ENCODE assay signal across 33 cellular contexts in genomic region chr9:136336156-136336860, GRCh38. TPM values are rescaled to one million over a fixed set of nuclear protein-coding genes. Genes with fewer than 3 reads are reported as not detected.
A peak's percentile ranks its signal among the peaks of the same experiment; 100 is the strongest.
DNase-seq lines count a peak whose midpoint lies in the region; ATAC-seq and TF ChIP-seq lines count a peak whose summit lies in the region.
"Had no signal": no experiment of that assay in that cellular context is flagged by ENCODE, and none has a peak within 500 bp of the region (broad histone marks: within the 10 kb centered on the region; RNA-seq: fewer than 3 reads in every experiment).

No MANE protein-coding gene starts in this region.

- intact Hi-C loops in left ventricle myocardium inferior (cut with micrococcal nuclease): no loop called here

- H4K20me1 ChIP-seq in SK-N-SH (ENCODE audit: insufficient read depth): peaks cover 19% of the 10 kb centered on the region

- TF ChIP-seq EP300 in SK-N-SH (IDR thresholded peaks at IDR 0.05; ENCODE audit: borderline replicate concordance in 1 of 2, low read depth in 1 of 2, low read length in 1 of 2) (no peak), upper lobe of left lung (IDR thresholded peaks at IDR 0.05) (no peak)

- CTCF ChIA-PET in SK-N-SH (lab: Yijun Ruan, JAX): interaction anchor here (1.0 to 3.0 kb wide), 3 partner anchors 8 to 27 kb away, joined by 3 to 13 read pairs (median 10); partner anchors contain the start of gene DNLZ

- H3K4me3 ChIP-seq in right atrium auricular region: no peak overlapping the region
- H3K4me3 ChIP-seq in left ventricle myocardium inferior: no peak overlapping the region
- H3K4me3 ChIP-seq in SK-N-SH (ENCODE audit: low read depth in 2 of 2, low read length in 1 of 2): no peak overlapping the region
- no peak overlapping the region for H3K4me3 ChIP-seq in fibroblast of mammary gland (ENCODE audit: control insufficient read depth, low read depth, low read length)
- H3K4me3 ChIP-seq in upper lobe of left lung: no peak overlapping the region
- H3K4me3 ChIP-seq: esophagus muscularis mucosa, SJCRH30, smooth muscle cell, tibial nerve had no signal

- POLR2A ChIA-PET in SK-N-SH (lab: Yijun Ruan, JAX): no interaction called here

- peaks cover 0 to 22% of the 10 kb centered on the region in 2 donors for H3K4me1 ChIP-seq in right atrium auricular region
- H3K4me1 ChIP-seq in left ventricle myocardium inferior: peaks cover 21% of the 10 kb centered on the region
- H3K4me1 ChIP-seq in SK-N-SH (ENCODE audit: control insufficient read depth in 1 of 2, insufficient read depth in 2 of 2, low read depth in 1 of 2, low read length in 1 of 2): no peaks in the 10 kb centered on the region; a peak in 1 of 4 replicates
- H3K4me1 ChIP-seq in upper lobe of left lung: no peaks in the 10 kb centered on the region
- H3K4me1 ChIP-seq: SJCRH30 had no signal

- no peaks in the 10 kb centered on the region for H3K9me2 ChIP-seq in SK-N-SH

- H3K36me3 ChIP-seq in right atrium auricular region: peaks cover 26% of the 10 kb centered on the region
- peaks cover 39% of the 10 kb centered on the region for H3K36me3 ChIP-seq in left ventricle myocardium inferior
- peaks cover 0 to 49% of the 10 kb centered on the region in 2 experiments for H3K36me3 ChIP-seq in SK-N-SH (replicated peaks in 1 of 2; ENCODE audit: control insufficient read depth in 1 of 2, insufficient read depth in 2 of 2, low read length in 1 of 2)
- H3K36me3 ChIP-seq in upper lobe of left lung: peaks cover 0 to 25% (median 8%) of the 10 kb centered on the region in 4 donors

- no peak for TF ChIP-seq RAD21 in SK-N-SH (IDR thresholded peaks at IDR 0.05; ENCODE audit: low read length)

- H3K79me2 ChIP-seq in SK-N-SH (ENCODE audit: insufficient read depth): peaks cover 20% of the 10 kb centered on the region; the same call in 1 of the 2 replicates

- WGBS in SK-N-SH (ENCODE audit: low lambda C conversion rate): 87% methylated on average over 15 of the region's 30 CpGs
- 81 to 89% methylated on average over 15 to 27 of the region's 30 CpGs for WGBS in upper lobe of left lung, 2 donors

- H3K9me3 ChIP-seq in right atrium auricular region (no peaks in the 10 kb centered on the region), left ventricle myocardium inferior (replicated peaks) (no peaks in the 10 kb centered on the region), SK-N-SH (no peaks in the 10 kb centered on the region), upper lobe of left lung (no peaks in the 10 kb centered on the region)
- H3K9me3 ChIP-seq: esophagus muscularis mucosa, SJCRH30, tibial nerve had no signal

- ATAC-seq in upper lobe of left lung (ENCODE audit: low FRiP score in 2 of 2): no peak
- no peak for ATAC-seq in GM21447 (IDR thresholded peaks at IDR 0.05; ENCODE audit: unreplicated experiment)
- no peak for ATAC-seq in HG03354 (IDR thresholded peaks at IDR 0.05; ENCODE audit: poor library complexity, severe bottlenecking, unreplicated experiment)
- ATAC-seq: activated T-helper 17 cell treated with anti-CD3 and anti-CD28 coated beads, Interleukin-2, amount 50 U/mL, for 72 hours; left lobe of liver; naive thymus-derived CD8-positive, alpha-beta T cell had no signal

- H3K27me3 ChIP-seq in right atrium auricular region (no peaks in the 10 kb centered on the region), left ventricle myocardium inferior (ENCODE audit: low read depth) (no peaks in the 10 kb centered on the region), SK-N-SH (ENCODE audit: insufficient read depth) (no peaks in the 10 kb centered on the region), upper lobe of left lung (no peaks in the 10 kb centered on the region)
- H3K27me3 ChIP-seq: esophagus muscularis mucosa, SJCRH30, tibial nerve had no signal

- peak overlapping the region; percentile 16 to 36 for H3K27ac ChIP-seq in right atrium auricular region
- no peak overlapping the region for H3K27ac ChIP-seq in left ventricle myocardium inferior (replicated peaks)
- H3K27ac ChIP-seq in SK-N-SH (ENCODE audit: low read depth in 2 of 2, low read length in 1 of 2): 0 out of 4 replicates have a peak overlapping the region, but pooled peaks of 1 of the 2 experiments have one; percentile 15
- peak overlapping the region; percentile 48 to 73 (median 62) for H3K27ac ChIP-seq in upper lobe of left lung
- H3K27ac ChIP-seq: esophagus muscularis mucosa, SJCRH30 had no signal

- no peaks in the 10 kb centered on the region for H3F3A ChIP-seq in SK-N-SH (replicated peaks; ENCODE audit: insufficient read depth)

- H3K4me2 ChIP-seq in SK-N-SH: no peak overlapping the region
- H3K4me2 ChIP-seq: smooth muscle cell had no signal

- TF ChIP-seq POLR2A in upper lobe of left lung (IDR thresholded peaks at IDR 0.05): no peak

- no peak overlapping the region for H2AFZ ChIP-seq in SK-N-SH (ENCODE audit: low read depth)

- TF ChIP-seq CTCF in right atrium auricular region (IDR thresholded peaks at IDR 0.05): no peak
- no peak for TF ChIP-seq CTCF in left ventricle myocardium inferior (IDR thresholded peaks at IDR 0.05; ENCODE audit: borderline replicate concordance)
- TF ChIP-seq CTCF in SK-N-SH (IDR thresholded peaks at IDR 0.05): no peak
- no peak for TF ChIP-seq CTCF in fibroblast of mammary gland (conservative IDR thresholded peaks at IDR 0.05; ENCODE audit: control insufficient read depth, insufficient read depth, low read depth, low read length)
- TF ChIP-seq CTCF in upper lobe of left lung (IDR thresholded peaks at IDR 0.05): no peak

- DNase-seq in right atrium auricular region (ENCODE audit: low spot score): no peak
- DNase-seq in left ventricle myocardium inferior: no peak
- no peak for DNase-seq in SK-N-SH
- peak; percentile 47 for DNase-seq in fibroblast of mammary gland (ENCODE audit: low read depth)
- peak; percentile 40 to 52 for DNase-seq in upper lobe of left lung
- DNase-seq in NCI-H2107 treated with DMSO at 0.1 percent for 48 hours (lab: John Stamatoyannopoulos, UW; ENCODE audit: unreplicated experiment): no peak
- DNase-seq: activated CD4-positive, alpha-beta memory T cell treated with anti-CD3 and anti-CD28 coated beads, Interleukin-2, amount 10 ng/mL, durations not matched to agents 7 days and 5 days; activated CD4-positive, alpha-beta T cell treated with anti-CD3 and anti-CD28 coated beads for 1 hour; activated CD8-positive, alpha-beta memory T cell treated with anti-CD3 and anti-CD28 coated beads, Interleukin-2, amount 50 U/mL, for 48 hours; caudate nucleus; DMS153; GF-D8; HCEC 1CT; Kasumi-1; midbrain; MV-4-11; naive thymus-derived CD8-positive, alpha-beta T cell; NCI-H1694; NCI-H2171 treated with DMSO at 0.1 percent for 48 hours; NCI-H524; SJCRH30; stimulated activated CD4-positive, alpha-beta T cell treated with anti-CD3 and anti-CD28 coated beads, Interleukin-1b, Interleukin-23, amount 100 ng/mL, for 48 hours; T-helper 1 cell had no signal

- no peak overlapping the region for H3K9ac ChIP-seq in SK-N-SH

TF ChIP-seq in SK-N-SH, 30 proteins besides CTCF, POLR2A, EP300 and RAD21:
- TF ChIP-seq PBX3 (IDR thresholded peaks at IDR 0.05) (peak; percentile 42), FOSL2 (IDR thresholded peaks at IDR 0.05; ENCODE audit: borderline replicate concordance, low read depth) (peak; percentile 62; the same call in 1 of the 2 replicates), RFX5 (IDR thresholded peaks at IDR 0.05; ENCODE audit: low read length) (no peak)

RNA-seq across cellular contexts. Expression of gene GPSM1, which starts 9.0 kb away (rescaled TPM):
- total RNA-seq in right atrium auricular region (10 to 100 TPM; 39.4 to 44.5 TPM), left ventricle myocardium inferior (69.0 TPM), upper lobe of left lung (10 to 100 TPM; 10.0 to 78.6 (median 24.2) TPM)
- 22.8 and 26.7 TPM in 2 replicates for polyA plus RNA-seq in SK-N-SH (2012; rRNA removed)
- 8.0 and 15.6 TPM in 2 replicates for polyA plus RNA-seq in SK-N-SH (2012; cell fraction: cytosol; rRNA removed)
- 105 and 135 TPM in 2 replicates for polyA plus RNA-seq in SK-N-SH (2012; cell fraction: nucleus; rRNA removed)

RNA-seq across cellular contexts. Expression of gene DNLZ, which starts 27.2 kb away (rescaled TPM):
- total RNA-seq in right atrium auricular region (10 to 100 TPM; 15.4 to 36.6 TPM), left ventricle myocardium inferior (37.6 TPM), upper lobe of left lung (10 to 100 TPM in 5 of 6 donors, 1 to 10 TPM in 1; 5.2 to 35.9 (median 19.4) TPM)
- polyA plus RNA-seq in SK-N-SH (2012; rRNA removed): 24.5 and 40.6 TPM in 2 replicates
- polyA plus RNA-seq in SK-N-SH (2012; cell fraction: cytosol; rRNA removed): 21.5 and 26.9 TPM in 2 replicates
- polyA plus RNA-seq in SK-N-SH (2012; cell fraction: nucleus; rRNA removed): 20.8 and 42.6 TPM in 2 replicates

RNA-seq across cellular contexts. Expression of gene CCDC187, which starts 32.4 kb away (rescaled TPM):
- total RNA-seq in right atrium auricular region (not detected), left ventricle myocardium inferior (not detected), upper lobe of left lung (10 to 100 TPM in 3 of 6 donors, 1 to 10 TPM in 2, under 1 TPM in 1; 0.17 to 22.3 (median 10.0) TPM)
- not detected in 2 replicates for polyA plus RNA-seq in SK-N-SH (2012; rRNA removed)
- not detected in 2 replicates for polyA plus RNA-seq in SK-N-SH (2012; cell fraction: cytosol; rRNA removed)
- polyA plus RNA-seq in SK-N-SH (2012; cell fraction: nucleus; rRNA removed): 0.02 TPM in 1 of 2 replicates, not detected in the other
- total RNA-seq: activated CD4-positive, alpha-beta memory T cell treated with anti-CD3 and anti-CD28 coated beads, Interleukin-2, amount 10 ng/mL, durations not matched to agents 7 days and 5 days; esophagus muscularis mucosa; naive thymus-derived CD8-positive, alpha-beta T cell; omental fat pad; renal cortical epithelial cell; SJCRH30; smooth muscle cell had no signal
- polyA plus RNA-seq: BJ; naive thymus-derived CD8-positive, alpha-beta T cell had no signal

RNA-seq across cellular contexts. Expression of gene CARD9, which starts 37.2 kb away (rescaled TPM):
- total RNA-seq in right atrium auricular region: 1 to 10 TPM in 1 of 2 donors, under 1 TPM in 1; 0.15 to 1.1 TPM
- 1.2 TPM for total RNA-seq in left ventricle myocardium inferior
- polyA plus RNA-seq in SK-N-SH (2012; rRNA removed): 1.1 and 1.7 TPM in 2 replicates
- polyA plus RNA-seq in SK-N-SH (2012; cell fraction: cytosol; rRNA removed): 0.40 and 1.1 TPM in 2 replicates
- polyA plus RNA-seq in SK-N-SH (2012; cell fraction: nucleus; rRNA removed): 6.4 and 12.1 TPM in 2 replicates
- total RNA-seq in upper lobe of left lung: 10 to 100 TPM in 5 of 6 donors, 1 to 10 TPM in 1; 3.5 to 30.4 (median 16.8) TPM

Comparison
In these comparisons a context has a peak if more than half of its experiments do, and no peak if none do; other contexts are left out.
1. DNase-seq: peak in fibroblast of mammary gland (single experiment) and upper lobe of left lung (2 of 2); none in right atrium auricular region (single experiment), left ventricle myocardium inferior (single experiment), SK-N-SH (single experiment) and NCI-H2107 treated with DMSO at 0.1 percent for 48 hours (single experiment).